Comparison of ENCODE assay signal across 1 cellular context in the genomic region with DNA sequence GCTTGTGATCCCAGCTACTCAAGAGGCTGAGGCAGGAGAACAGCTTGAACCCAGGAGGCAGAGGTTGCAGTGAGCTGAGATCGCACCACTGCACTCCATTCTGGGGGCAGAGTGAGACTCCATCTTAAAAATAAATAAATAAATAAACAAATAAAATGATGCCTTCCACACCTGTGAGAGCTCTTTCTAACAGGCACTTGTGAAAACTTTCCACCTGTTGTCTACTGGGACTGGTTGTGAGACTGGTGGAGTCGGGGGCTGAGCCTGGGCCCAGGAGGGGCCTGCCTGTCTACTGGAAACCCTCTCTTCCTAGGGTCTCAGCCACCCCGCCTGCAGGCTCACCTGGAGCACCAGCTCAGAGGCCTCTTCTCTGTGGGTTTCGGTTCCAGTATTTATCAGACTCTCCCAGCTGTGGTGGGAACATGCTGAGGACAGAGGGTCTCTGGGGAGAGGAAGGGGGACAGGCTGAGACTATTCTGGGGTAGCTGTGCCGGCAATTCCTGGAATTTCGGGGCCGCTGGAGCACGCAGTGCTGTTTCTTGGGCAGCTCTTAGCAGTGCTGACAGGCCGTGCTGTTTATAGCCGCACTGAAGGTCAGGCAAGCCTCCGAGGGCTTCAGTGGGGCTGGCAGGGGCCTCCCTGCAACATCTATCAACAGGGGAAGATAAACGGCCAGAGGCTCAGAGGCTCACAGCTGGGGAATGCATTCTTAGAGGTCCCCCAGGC.
A peak's percentile ranks its signal among the peaks of the same experiment; 100 is the strongest.
TF ChIP-seq lines count a peak whose summit lies in the region.

No MANE protein-coding gene starts in this region.

TF ChIP-seq in HEK293, 187 proteins besides CTCF, POLR2A, EP300 and RAD21 (continued from another document):
- TF ChIP-seq ZNF518A (tag by site-specific recombination; conservative IDR thresholded peaks at IDR 0.05; ENCODE audit: low read depth) (no peak), GLIS1 (tag by site-specific recombination; IDR thresholded peaks at IDR 0.05) (peak; percentile 26; the same call in 1 of the 2 replicates), ZNF184 (tag by site-specific recombination; IDR thresholded peaks at IDR 0.05) (no peak), SCRT2 (tag by site-specific recombination; IDR thresholded peaks at IDR 0.05) (peak; percentile 93), AEBP2 (tag by site-specific recombination; IDR thresholded peaks at IDR 0.05; ENCODE audit: borderline replicate concordance) (no peak), ZIC2 (tag by site-specific recombination; IDR thresholded peaks at IDR 0.05) (peak; percentile 54; the same call in 1 of the 2 replicates)
- TF ChIP-seq, protein P1, sequence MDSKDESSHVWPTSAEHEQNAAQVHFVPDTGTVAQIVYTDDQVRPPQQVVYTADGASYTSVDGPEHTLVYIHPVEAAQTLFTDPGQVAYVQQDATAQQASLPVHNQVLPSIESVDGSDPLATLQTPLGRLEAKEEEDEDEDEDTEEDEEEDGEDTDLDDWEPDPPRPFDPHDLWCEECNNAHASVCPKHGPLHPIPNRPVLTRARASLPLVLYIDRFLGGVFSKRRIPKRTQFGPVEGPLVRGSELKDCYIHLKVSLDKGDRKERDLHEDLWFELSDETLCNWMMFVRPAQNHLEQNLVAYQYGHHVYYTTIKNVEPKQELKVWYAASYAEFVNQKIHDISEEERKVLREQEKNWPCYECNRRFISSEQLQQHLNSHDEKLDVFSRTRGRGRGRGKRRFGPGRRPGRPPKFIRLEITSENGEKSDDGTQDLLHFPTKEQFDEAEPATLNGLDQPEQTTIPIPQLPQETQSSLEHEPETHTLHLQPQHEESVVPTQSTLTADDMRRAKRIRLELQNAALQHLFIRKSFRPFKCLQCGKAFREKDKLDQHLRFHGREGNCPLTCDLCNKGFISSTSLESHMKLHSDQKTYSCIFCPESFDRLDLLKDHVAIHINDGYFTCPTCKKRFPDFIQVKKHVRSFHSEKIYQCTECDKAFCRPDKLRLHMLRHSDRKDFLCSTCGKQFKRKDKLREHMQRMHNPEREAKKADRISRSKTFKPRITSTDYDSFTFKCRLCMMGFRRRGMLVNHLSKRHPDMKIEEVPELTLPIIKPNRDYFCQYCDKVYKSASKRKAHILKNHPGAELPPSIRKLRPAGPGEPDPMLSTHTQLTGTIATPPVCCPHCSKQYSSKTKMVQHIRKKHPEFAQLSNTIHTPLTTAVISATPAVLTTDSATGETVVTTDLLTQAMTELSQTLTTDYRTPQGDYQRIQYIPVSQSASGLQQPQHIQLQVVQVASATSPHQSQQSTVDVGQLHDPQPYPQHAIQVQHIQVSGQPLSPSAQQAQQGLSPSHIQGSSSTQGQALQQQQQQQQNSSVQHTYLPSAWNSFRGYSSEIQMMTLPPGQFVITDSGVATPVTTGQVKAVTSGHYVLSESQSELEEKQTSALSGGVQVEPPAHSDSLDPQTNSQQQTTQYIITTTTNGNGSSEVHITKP (tag by site-specific recombination; IDR thresholded peaks at IDR 0.05) = 0 out of 2 replicates have a peak, but pooled peaks have one; percentile 23
